In the genomic region with DNA sequence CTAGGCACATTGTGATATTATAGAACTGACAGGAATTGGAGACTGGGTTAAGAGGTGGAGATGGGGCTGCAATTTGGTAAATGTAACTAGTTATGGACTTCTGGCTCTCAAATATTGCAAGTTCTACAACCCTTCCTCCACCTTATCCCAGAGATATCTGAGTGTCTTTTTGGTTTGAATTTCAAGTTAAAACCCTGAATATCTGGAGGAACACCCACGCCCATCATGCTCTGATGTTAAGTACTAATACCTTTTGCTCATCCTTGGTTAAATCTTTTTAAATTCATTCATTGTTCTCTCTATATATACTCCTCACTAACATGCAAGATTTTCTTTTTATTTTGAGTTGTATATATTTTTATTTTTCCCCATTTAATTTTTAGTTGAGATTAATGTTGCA, we compare ENCODE assay signal across 29 cellular contexts.
"Had no signal": no experiment of that assay in that cellular context is flagged by ENCODE, and none has a peak within 500 bp of the region (broad histone marks: within the 10 kb centered on the region; RNA-seq: fewer than 3 reads in every experiment).

No MANE protein-coding gene starts in this region.

- H3K27ac Mint-ChIP-seq: stimulated activated effector memory CD8-positive, alpha-beta T cell treated with anti-CD3 and anti-CD28 coated beads, Interleukin-12 subunit alpha, Interleukin-12 subunit beta, amount 100 ng/mL, for 72 hours; stimulated activated memory B cell treated with anti-CD40 and anti-IgM and Interleukin-4, amounts not matched to agents 10 μg/mL and 1 μg/mL and 100 μg/mL, for 72 hours; stimulated activated naive B cell treated with anti-CD40 and anti-IgM and Interleukin-4, amounts not matched to agents 10 μg/mL and 1 μg/mL and 100 μg/mL, for 72 hours; stimulated activated naive CD8-positive, alpha-beta T cell treated with anti-CD3 and anti-CD28 coated beads, Interleukin-15, amount 100 ng/mL, for 72 hours; stimulated activated naive CD8-positive, alpha-beta T cell treated with anti-CD3 and anti-CD28 coated beads, Interleukin-15, Interleukin-2, amounts not matched to agents 100 ng/mL and 50 ng/mL, for 24 hours; type B pancreatic cell had no signal

- H3K27ac ChIP-seq: stomach, suprapubic skin, testis, thoracic aorta, thyroid gland, tibial artery, tibial nerve, transverse colon, upper lobe of left lung, upper lobe of right lung, uterus, vagina had no signal

- FAIRE-seq: urothelium cell line had no signal

- H3K36me3 Mint-ChIP-seq: stimulated activated effector memory CD8-positive, alpha-beta T cell treated with anti-CD3 and anti-CD28 coated beads, Interleukin-12 subunit alpha, Interleukin-12 subunit beta, amount 100 ng/mL, for 72 hours; stimulated activated memory B cell treated with anti-CD40 and anti-IgM and Interleukin-4, amounts not matched to agents 10 μg/mL and 1 μg/mL and 100 μg/mL, for 72 hours; stimulated activated naive B cell treated with anti-CD40 and anti-IgM and Interleukin-4, amounts not matched to agents 10 μg/mL and 1 μg/mL and 100 μg/mL, for 72 hours; type B pancreatic cell had no signal

- H3K27me3 ChIP-seq: stomach, suprapubic skin, testis, thyroid gland, tibial artery, tibial nerve, transverse colon, upper lobe of left lung, upper lobe of right lung, uterus, vagina had no signal

- ATAC-seq: stimulated activated effector memory CD8-positive, alpha-beta T cell treated with anti-CD3 and anti-CD28 coated beads, Interleukin-12 subunit alpha, Interleukin-12 subunit beta, amount 100 ng/mL, for 72 hours; stimulated activated memory B cell treated with anti-CD40 and anti-IgM and Interleukin-4, amounts not matched to agents 10 μg/mL and 1 μg/mL and 100 μg/mL, for 72 hours; stimulated activated naive B cell treated with anti-CD40 and anti-IgM and Interleukin-4, amounts not matched to agents 10 μg/mL and 1 μg/mL and 100 μg/mL, for 72 hours; stimulated activated naive CD8-positive, alpha-beta T cell treated with anti-CD3 and anti-CD28 coated beads, Interleukin-15, amount 100 ng/mL, for 72 hours; stimulated activated naive CD8-positive, alpha-beta T cell treated with anti-CD3 and anti-CD28 coated beads, Interleukin-15, Interleukin-2, amounts not matched to agents 100 U/mL and 50 U/mL, for 24 hours; upper lobe of right lung had no signal

- H3K4me3 ChIP-seq: stomach, suprapubic skin, testis, thoracic aorta, thyroid gland, tibial artery, tibial nerve, transverse colon, upper lobe of left lung, upper lobe of right lung, uterus, vagina had no signal

- H3K27me3 Mint-ChIP-seq: stimulated activated memory B cell treated with anti-CD40 and anti-IgM and Interleukin-4, amounts not matched to agents 10 μg/mL and 1 μg/mL and 100 μg/mL, for 72 hours; stimulated activated naive B cell treated with anti-CD40 and anti-IgM and Interleukin-4, amounts not matched to agents 10 μg/mL and 1 μg/mL and 100 μg/mL, for 72 hours had no signal

- H3K4me1 Mint-ChIP-seq: stimulated activated effector memory CD8-positive, alpha-beta T cell treated with anti-CD3 and anti-CD28 coated beads, Interleukin-12 subunit alpha, Interleukin-12 subunit beta, amount 100 ng/mL, for 72 hours; stimulated activated memory B cell treated with anti-CD40 and anti-IgM and Interleukin-4, amounts not matched to agents 10 μg/mL and 1 μg/mL and 100 μg/mL, for 72 hours; stimulated activated naive B cell treated with anti-CD40 and anti-IgM and Interleukin-4, amounts not matched to agents 10 μg/mL and 1 μg/mL and 100 μg/mL, for 72 hours; stimulated activated naive CD8-positive, alpha-beta T cell treated with anti-CD3 and anti-CD28 coated beads, Interleukin-15, amount 100 ng/mL, for 72 hours had no signal

- H3K36me3 ChIP-seq: stomach, suprapubic skin, thoracic aorta, thyroid gland, tibial artery, tibial nerve, transverse colon, upper lobe of left lung, upper lobe of right lung, uterus, vagina had no signal

- DNase-seq: stimulated activated CD4-positive, alpha-beta T cell treated with anti-CD3 and anti-CD28 coated beads, Interleukin-2, amount 100 ng/mL, for 48 hours; stimulated activated CD4-positive, alpha-beta T cell treated with anti-CD3 and anti-CD28 coated beads, Interleukin-4, amount 100 ng/mL, for 1 hour; stimulated activated CD4-positive, alpha-beta T cell treated with anti-CD3 and anti-CD28 coated beads, Interleukin-4, amount 100 ng/mL, for 24 hours; stimulated activated CD4-positive, alpha-beta T cell treated with anti-CD3 and anti-CD28 coated beads, Interleukin-4, amount 100 ng/mL, for 4 hours; stimulated activated CD8-positive, alpha-beta memory T cell treated with anti-CD3 and anti-CD28 coated beads, Interleukin-4, amount 100 ng/mL, for 48 hours; stimulated activated naive B cell treated with anti-CD40 and anti-IgM and Interleukin-4, amounts not matched to agents 10 μg/mL and 1 μg/mL and 100 μg/mL, for 72 hours; stimulated activated naive CD4-positive, alpha-beta T cell; stimulated activated naive CD4-positive, alpha-beta T cell treated with Interleukin-2 at 50 U/mL for 16 hours; stimulated activated naive CD8-positive, alpha-beta T cell treated with anti-CD3 and anti-CD28 coated beads, Interleukin-15, amount 100 ng/mL, for 72 hours; stimulated activated naive CD8-positive, alpha-beta T cell treated with anti-CD3 and anti-CD28 coated beads, Interleukin-15, Interleukin-2, amounts not matched to agents 100 U/mL and 50 U/mL, for 24 hours; stomach; substantia nigra; testis; thyroid gland; tibial artery; transverse colon; trophoblast cell; upper lobe of left lung; upper lobe of right lung; uterus had no signal

- H3K4me3 Mint-ChIP-seq: stimulated activated effector memory CD8-positive, alpha-beta T cell treated with anti-CD3 and anti-CD28 coated beads, Interleukin-12 subunit alpha, Interleukin-12 subunit beta, amount 100 ng/mL, for 72 hours; stimulated activated memory B cell treated with anti-CD40 and anti-IgM and Interleukin-4, amounts not matched to agents 10 μg/mL and 1 μg/mL and 100 μg/mL, for 72 hours; stimulated activated naive B cell treated with anti-CD40 and anti-IgM and Interleukin-4, amounts not matched to agents 10 μg/mL and 1 μg/mL and 100 μg/mL, for 72 hours; stimulated activated naive CD8-positive, alpha-beta T cell treated with anti-CD3 and anti-CD28 coated beads, Interleukin-15, amount 100 ng/mL, for 72 hours; stimulated activated naive CD8-positive, alpha-beta T cell treated with anti-CD3 and anti-CD28 coated beads, Interleukin-15, Interleukin-2, amounts not matched to agents 100 ng/mL and 50 ng/mL, for 24 hours; type B pancreatic cell had no signal

- H3K9me3 Mint-ChIP-seq: stimulated activated effector memory CD8-positive, alpha-beta T cell treated with anti-CD3 and anti-CD28 coated beads, Interleukin-12 subunit alpha, Interleukin-12 subunit beta, amount 100 ng/mL, for 72 hours; stimulated activated naive CD8-positive, alpha-beta T cell treated with anti-CD3 and anti-CD28 coated beads, Interleukin-15, Interleukin-2, amounts not matched to agents 100 ng/mL and 50 ng/mL, for 24 hours; type B pancreatic cell had no signal
